Comparison of ENCODE assay signal across 8 cellular contexts in genomic region chr3:100463002-100463401, GRCh38.
DNase-seq lines count a peak whose midpoint lies in the region; ATAC-seq and TF ChIP-seq lines count a peak whose summit lies in the region.

No MANE protein-coding gene starts in this region.

- in situ Hi-C loops in astrocyte of the spinal cord (cut with HindIII; ENCODE audit: low sequenced_read_pairs), result no loop called here

- no peak overlapping the region for H3K4me3 ChIP-seq in astrocyte of the spinal cord (ENCODE audit: low read depth, low read length)

- ATAC-seq in GM19455 (IDR thresholded peaks at IDR 0.05; ENCODE audit: unreplicated experiment) (peak; percentile 85), HG03378 (IDR thresholded peaks at IDR 0.05; ENCODE audit: unreplicated experiment) (peak; percentile 88)
- peak; percentile 74 for ATAC-seq in stimulated activated memory B cell treated with anti-CD40 and anti-IgM and Interleukin-4, amounts not matched to agents 10 μg/mL and 1 μg/mL and 100 μg/mL, for 72 hours

- H3K36me3 Mint-ChIP-seq in stimulated activated memory B cell treated with anti-CD40 and anti-IgM and Interleukin-4, amounts not matched to agents 10 μg/mL and 1 μg/mL and 100 μg/mL, for 72 hours, result no peaks in the 10 kb centered on the region

- no peak overlapping the region for H3K4me3 Mint-ChIP-seq in stimulated activated memory B cell treated with anti-CD40 and anti-IgM and Interleukin-4, amounts not matched to agents 10 μg/mL and 1 μg/mL and 100 μg/mL, for 72 hours

- DNase-seq in NCI-H1436 (lab: John Stamatoyannopoulos, UW) (peak; percentile 45), NCI-H1436 treated with DMSO at 0.1 percent for 48 hours (lab: John Stamatoyannopoulos, UW) (no peak), NCI-H226 (peak; percentile 41), astrocyte of the spinal cord (ENCODE audit: low read depth, low spot score) (peak; percentile 73), iPS DF 4.7 (ENCODE audit: extremely low read depth, low spot score) (peak; percentile 25)

- peaks cover 2% of the 10 kb centered on the region for H3K9me3 Mint-ChIP-seq in stimulated activated memory B cell treated with anti-CD40 and anti-IgM and Interleukin-4, amounts not matched to agents 10 μg/mL and 1 μg/mL and 100 μg/mL, for 72 hours

- peak; percentile 75 for TF ChIP-seq CTCF in astrocyte of the spinal cord (IDR thresholded peaks at IDR 0.05; ENCODE audit: low read depth, low read length)

- H3K27ac Mint-ChIP-seq in stimulated activated memory B cell treated with anti-CD40 and anti-IgM and Interleukin-4, amounts not matched to agents 10 μg/mL and 1 μg/mL and 100 μg/mL, for 72 hours, result no peak overlapping the region

- H3K4me1 Mint-ChIP-seq in stimulated activated memory B cell treated with anti-CD40 and anti-IgM and Interleukin-4, amounts not matched to agents 10 μg/mL and 1 μg/mL and 100 μg/mL, for 72 hours, result peaks cover 11% of the 10 kb centered on the region

- H3K27me3 Mint-ChIP-seq in stimulated activated memory B cell treated with anti-CD40 and anti-IgM and Interleukin-4, amounts not matched to agents 10 μg/mL and 1 μg/mL and 100 μg/mL, for 72 hours, result no peaks in the 10 kb centered on the region
